8 cellular contexts compared by ENCODE assay signal in the genomic region with DNA sequence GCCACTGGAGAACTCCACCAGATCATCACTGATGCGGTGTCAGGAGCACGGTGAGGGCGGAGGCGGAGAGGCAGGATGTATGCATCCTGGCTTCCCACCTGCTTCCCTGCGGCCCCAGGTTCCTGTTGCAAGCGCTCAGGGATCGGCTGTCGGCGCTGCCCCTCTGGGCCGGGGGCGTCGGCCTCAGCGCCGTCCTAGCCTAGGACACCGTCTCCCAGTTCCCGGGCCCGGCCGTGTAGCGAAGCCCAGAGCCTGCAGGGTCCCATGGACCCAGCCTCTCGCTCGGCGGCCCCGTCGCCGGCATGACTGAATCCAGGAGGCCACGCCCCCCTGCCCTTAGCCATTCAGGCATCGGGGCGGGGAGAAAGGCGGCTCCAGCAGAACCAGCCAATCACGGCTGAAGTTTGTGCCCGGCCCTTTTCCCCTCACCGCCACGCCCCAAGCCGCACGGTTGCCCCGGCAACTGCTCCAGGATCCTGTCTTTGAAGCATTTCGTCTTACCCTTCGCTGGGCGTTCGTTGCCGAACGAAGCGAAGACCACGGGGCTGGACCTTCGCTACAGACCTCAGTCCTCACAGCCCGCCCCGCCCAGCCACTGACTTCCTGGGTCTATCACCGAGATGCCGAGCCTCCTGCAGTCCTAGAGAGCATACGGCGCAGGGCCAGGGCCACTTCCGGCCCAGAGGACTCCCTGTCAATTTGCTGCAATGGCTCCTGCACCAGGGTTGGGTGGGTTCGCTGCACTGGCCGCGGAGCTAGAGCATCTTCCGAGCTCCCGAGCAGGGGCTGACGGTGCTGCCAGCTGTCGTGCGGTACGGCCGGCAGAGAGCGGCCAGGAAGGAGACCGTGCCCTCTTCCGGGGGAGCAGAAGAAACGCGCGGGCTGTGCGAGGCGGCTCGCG. TPM values are rescaled to one million over a fixed set of nuclear protein-coding genes. Genes with fewer than 3 reads are reported as not detected.
DNase-seq lines count a peak whose midpoint lies in the region; ATAC-seq and TF ChIP-seq lines count a peak whose summit lies in the region.

No MANE protein-coding gene starts in this region.

- DNase-seq in NCI-H1048 (lab: John Stamatoyannopoulos, UW) (peak; percentile 63), SK-N-MC (ENCODE audit: low read depth, low spot score) (no peak), glutamatergic neuron (peak; percentile 100), ovary (peak; percentile 94 to 97 (median 95)), thyroid gland (peak; percentile 98)

- TF ChIP-seq CTCF in glutamatergic neuron (IDR thresholded peaks at IDR 0.05; ENCODE audit: partially characterized antibody, unreplicated experiment), result peak; percentile 14
- TF ChIP-seq CTCF in ovary (IDR thresholded peaks at IDR 0.05), result peak in 2 of 3 donors; percentile 9 to 10
- TF ChIP-seq CTCF in thyroid gland (IDR thresholded peaks at IDR 0.05), result peak in 1 of 6 experiments; percentile 24

- peak overlapping the region; percentile 92 for H3K27ac Mint-ChIP-seq in activated naive CD4-positive, alpha-beta T cell treated with anti-CD3 and anti-CD28 coated beads, Interleukin-2, amount 50 U/mL, for 24 hours
- H3K27ac Mint-ChIP-seq in glutamatergic neuron (ENCODE audit: unreplicated experiment), result peak overlapping the region; percentile 92

- ATAC-seq in HG02588 (IDR thresholded peaks at IDR 0.05; ENCODE audit: unreplicated experiment), result peak; percentile 75

- peaks cover 36% of the 10 kb centered on the region for H3K4me1 Mint-ChIP-seq in activated naive CD4-positive, alpha-beta T cell treated with anti-CD3 and anti-CD28 coated beads, Interleukin-2, amount 50 U/mL, for 24 hours
- peaks cover 4% of the 10 kb centered on the region for H3K4me1 Mint-ChIP-seq in glutamatergic neuron (ENCODE audit: low read depth, unreplicated experiment)

- peak overlapping the region; percentile 98 for H3K4me3 Mint-ChIP-seq in activated naive CD4-positive, alpha-beta T cell treated with anti-CD3 and anti-CD28 coated beads, Interleukin-2, amount 50 U/mL, for 24 hours
- peak overlapping the region; percentile 94 for H3K4me3 Mint-ChIP-seq in glutamatergic neuron (ENCODE audit: unreplicated experiment)

- intact Hi-C loops in ovary (cut with DNase I), result no loop called here
- intact Hi-C loops in thyroid gland (cut with DNase I), result loop anchor here (10.0 kb wide), 1 partner anchor 59 kb away; a partner anchor contains a TSS

- TF ChIP-seq POLR2A in GM10847 (IDR thresholded peaks at IDR 0.05; ENCODE audit: extremely low read depth, insufficient read length), result peak; percentile 51
- TF ChIP-seq POLR2A in ovary (IDR thresholded peaks at IDR 0.05), result no peak
- TF ChIP-seq POLR2A in thyroid gland (IDR thresholded peaks at IDR 0.05), result peak in 1 of 2 donors; percentile 52

- H3K27me3 ChIP-seq in ovary (no peaks in the 10 kb centered on the region), thyroid gland (no peaks in the 10 kb centered on the region)

- no peaks in the 10 kb centered on the region for H3K36me3 Mint-ChIP-seq in activated naive CD4-positive, alpha-beta T cell treated with anti-CD3 and anti-CD28 coated beads, Interleukin-2, amount 50 U/mL, for 24 hours
- no peaks in the 10 kb centered on the region for H3K36me3 Mint-ChIP-seq in glutamatergic neuron (ENCODE audit: unreplicated experiment)

- 0% methylated on average over 60 to 72 of the region's 72 CpGs for WGBS in ovary, 3 donors
- 0 to 1% methylated on average over 14 to 53 of the region's 72 CpGs for WGBS in thyroid gland, 2 donors

- H3K4me3 ChIP-seq in SK-N-MC, result peak overlapping the region; percentile 89
- peak overlapping the region; percentile 39 for H3K4me3 ChIP-seq in ovary
- H3K4me3 ChIP-seq in thyroid gland (replicated peaks in 1 of 3), result peak overlapping the region; percentile 29 to 51 (median 46)

- H3K9me3 Mint-ChIP-seq in activated naive CD4-positive, alpha-beta T cell treated with anti-CD3 and anti-CD28 coated beads, Interleukin-2, amount 50 U/mL, for 24 hours, result no peaks in the 10 kb centered on the region
- peaks cover 10% of the 10 kb centered on the region for H3K9me3 Mint-ChIP-seq in glutamatergic neuron (ENCODE audit: unreplicated experiment)

- H3K9me3 ChIP-seq in SK-N-MC (ENCODE audit: low read depth, low read length) (no peaks in the 10 kb centered on the region), ovary (no peaks in the 10 kb centered on the region), thyroid gland (no peaks in the 10 kb centered on the region)

- H3K27me3 Mint-ChIP-seq in activated naive CD4-positive, alpha-beta T cell treated with anti-CD3 and anti-CD28 coated beads, Interleukin-2, amount 50 U/mL, for 24 hours, result no peaks in the 10 kb centered on the region
- peaks cover 12% of the 10 kb centered on the region for H3K27me3 Mint-ChIP-seq in glutamatergic neuron (ENCODE audit: unreplicated experiment)

- H3K9ac ChIP-seq in SK-N-MC (ENCODE audit: insufficient read length), result no peak overlapping the region

- no peak for TF ChIP-seq EP300 in ovary (IDR thresholded peaks at IDR 0.05)

- H3K36me3 ChIP-seq in SK-N-MC (ENCODE audit: insufficient read depth, low read length), result no peaks in the 10 kb centered on the region; the same call in 1 of the 2 replicates
- no peaks in the 10 kb centered on the region for H3K36me3 ChIP-seq in ovary
- H3K36me3 ChIP-seq in thyroid gland, result peaks cover 9% of the 10 kb centered on the region in 2 donors

- no peak overlapping the region for H3K27ac ChIP-seq in SK-N-MC
- H3K27ac ChIP-seq in ovary, result peak overlapping the region in 1 of 2 donors; percentile 40
- H3K27ac ChIP-seq in thyroid gland, result peak overlapping the region; percentile 41 to 68 (median 54)

- H3K4me1 ChIP-seq in ovary (ENCODE audit: insufficient read depth), result peaks cover 7% of the 10 kb centered on the region
- H3K4me1 ChIP-seq in thyroid gland, result peaks cover 6 to 20% of the 10 kb centered on the region in 2 donors

RNA-seq across cellular contexts. Expression of a gene that starts 10.6 kb away (rescaled TPM):
- total RNA-seq in glutamatergic neuron (ENCODE audit: unreplicated experiment), result 18.7 TPM
- total RNA-seq in ovary, result 10 to 100 TPM in 5 of 7 donors, 1 to 10 TPM in 2; 4.7 to 18.9 (median 12.2) TPM
- polyA plus RNA-seq in ovary, result 10 to 100 TPM in 1 of 2 donors, under 1 TPM in 1; 0.95 to 10.7 TPM
- 10 to 100 TPM in 1 of 4 donors, 1 to 10 TPM in 3; 5.2 to 10.2 (median 8.7) TPM for total RNA-seq in thyroid gland

RNA-seq across cellular contexts. Expression of a gene that starts 11.8 kb away (rescaled TPM):
- total RNA-seq in glutamatergic neuron (ENCODE audit: unreplicated experiment) (31.6 TPM), ovary (10 to 100 TPM; 10.7 to 16.3 (median 15.6) TPM), thyroid gland (10 to 100 TPM; 18.5 to 28.9 (median 19.6) TPM)
- polyA plus RNA-seq in ovary, result 10 to 100 TPM in 1 of 2 donors, 1 to 10 TPM in 1; 3.0 to 22.1 TPM

RNA-seq across cellular contexts. Expression of a gene that starts 25.1 kb away (rescaled TPM):
- 0.74 TPM for total RNA-seq in glutamatergic neuron (ENCODE audit: unreplicated experiment)
- under 1 TPM in 2 of 7 donors, not detected in 5; 0.47 to 0.69 TPM for total RNA-seq in ovary
- under 1 TPM in 1 of 2 donors, not detected in 1; 0.06 TPM for polyA plus RNA-seq in ovary
- not detected for total RNA-seq in thyroid gland

RNA-seq across cellular contexts. Expression of a gene that starts 58.8 kb away (rescaled TPM):
- 1.3 TPM for total RNA-seq in glutamatergic neuron (ENCODE audit: unreplicated experiment)
- 10 to 100 TPM in 4 of 7 donors, 1 to 10 TPM in 3; 3.8 to 24.7 (median 10.6) TPM for total RNA-seq in ovary
- polyA plus RNA-seq in ovary, result 10 to 100 TPM; 23.9 to 54.9 TPM
- total RNA-seq in thyroid gland, result 10 to 100 TPM; 24.0 to 53.6 (median 28.9) TPM

Comparison
In these comparisons a context has a peak if more than half of its experiments do, and no peak if none do; other contexts are left out.
1. H3K4me3 ChIP-seq: peak in every context shown above with its lines; median percentile 89 in SK-N-MC; 46 in thyroid gland; 39 in ovary.